In the genomic region with DNA sequence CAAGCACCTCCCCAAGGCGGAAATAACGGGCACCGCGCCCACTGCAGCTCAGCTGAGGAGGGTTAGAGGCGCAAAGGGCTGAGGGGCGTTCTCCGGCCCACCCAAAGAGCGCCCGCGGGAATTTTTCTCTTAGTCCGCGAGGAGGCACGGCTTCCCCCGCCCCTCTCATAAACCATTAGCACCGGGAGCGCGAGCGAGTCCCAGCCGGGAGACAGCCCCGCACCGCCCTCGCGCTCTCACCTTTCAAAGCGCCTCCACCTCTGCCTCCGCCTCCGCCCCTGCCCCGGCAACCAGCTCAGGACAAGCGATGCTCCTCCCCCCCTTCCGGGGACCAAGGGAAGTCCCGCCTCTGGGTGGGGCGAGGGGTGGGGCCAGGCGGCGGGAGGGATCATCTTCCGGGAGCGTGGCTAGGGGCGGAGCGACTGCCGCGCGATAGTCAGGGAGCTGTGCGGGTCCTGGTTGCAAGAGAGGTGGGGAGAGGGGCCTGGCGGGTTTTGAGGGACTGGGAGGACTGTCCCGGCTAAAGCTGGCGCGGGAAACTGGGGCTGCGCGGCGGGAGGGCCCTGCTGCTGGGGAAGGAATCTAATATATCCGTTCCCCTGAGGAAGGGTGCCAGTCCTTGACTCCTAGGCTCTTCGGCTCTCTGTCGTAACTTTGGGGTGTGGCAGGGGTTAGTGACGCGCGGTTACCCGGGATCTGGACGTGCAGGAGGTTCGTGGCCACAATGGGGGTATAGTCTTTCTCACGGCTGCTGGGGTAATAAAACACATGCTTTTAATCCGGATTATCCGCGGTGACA, we compare ENCODE assay signal across 1 cellular context.
TF ChIP-seq lines count a peak whose summit lies in the region.

A gene (minus strand): TSS at position 309 of the 799 bp plus-strand sequence. CDS start 5,165 bp downstream, outside the sequence.
A gene (plus strand): TSS at position 410 of the 799 bp plus-strand sequence. CDS start 637 bp downstream, outside the sequence.

TF ChIP-seq in GM12878, 131 proteins besides CTCF, POLR2A, EP300 and RAD21 (continued from another document and continues in another):
- TF ChIP-seq, protein P1, sequence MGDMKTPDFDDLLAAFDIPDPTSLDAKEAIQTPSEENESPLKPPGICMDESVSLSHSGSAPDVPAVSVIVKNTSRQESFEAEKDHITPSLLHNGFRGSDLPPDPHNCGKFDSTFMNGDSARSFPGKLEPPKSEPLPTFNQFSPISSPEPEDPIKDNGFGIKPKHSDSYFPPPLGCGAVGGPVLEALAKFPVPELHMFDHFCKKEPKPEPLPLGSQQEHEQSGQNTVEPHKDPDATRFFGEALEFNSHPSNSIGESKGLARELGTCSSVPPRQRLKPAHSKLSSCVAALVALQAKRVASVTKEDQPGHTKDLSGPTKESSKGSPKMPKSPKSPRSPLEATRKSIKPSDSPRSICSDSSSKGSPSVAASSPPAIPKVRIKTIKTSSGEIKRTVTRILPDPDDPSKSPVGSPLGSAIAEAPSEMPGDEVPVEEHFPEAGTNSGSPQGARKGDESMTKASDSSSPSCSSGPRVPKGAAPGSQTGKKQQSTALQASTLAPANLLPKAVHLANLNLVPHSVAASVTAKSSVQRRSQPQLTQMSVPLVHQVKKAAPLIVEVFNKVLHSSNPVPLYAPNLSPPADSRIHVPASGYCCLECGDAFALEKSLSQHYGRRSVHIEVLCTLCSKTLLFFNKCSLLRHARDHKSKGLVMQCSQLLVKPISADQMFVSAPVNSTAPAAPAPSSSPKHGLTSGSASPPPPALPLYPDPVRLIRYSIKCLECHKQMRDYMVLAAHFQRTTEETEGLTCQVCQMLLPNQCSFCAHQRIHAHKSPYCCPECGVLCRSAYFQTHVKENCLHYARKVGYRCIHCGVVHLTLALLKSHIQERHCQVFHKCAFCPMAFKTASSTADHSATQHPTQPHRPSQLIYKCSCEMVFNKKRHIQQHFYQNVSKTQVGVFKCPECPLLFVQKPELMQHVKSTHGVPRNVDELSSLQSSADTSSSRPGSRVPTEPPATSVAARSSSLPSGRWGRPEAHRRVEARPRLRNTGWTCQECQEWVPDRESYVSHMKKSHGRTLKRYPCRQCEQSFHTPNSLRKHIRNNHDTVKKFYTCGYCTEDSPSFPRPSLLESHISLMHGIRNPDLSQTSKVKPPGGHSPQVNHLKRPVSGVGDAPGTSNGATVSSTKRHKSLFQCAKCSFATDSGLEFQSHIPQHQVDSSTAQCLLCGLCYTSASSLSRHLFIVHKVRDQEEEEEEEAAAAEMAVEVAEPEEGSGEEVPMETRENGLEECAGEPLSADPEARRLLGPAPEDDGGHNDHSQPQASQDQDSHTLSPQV (IDR thresholded peaks at IDR 0.05) = no peak
- TF ChIP-seq SREBF2 (IDR thresholded peaks at IDR 0.05; ENCODE audit: low read length) = no peak
- no peak; the same call in none of the 2 replicates for TF ChIP-seq SMAD5 (IDR thresholded peaks at IDR 0.05; ENCODE audit: low read depth)
- TF ChIP-seq SMARCA5 (IDR thresholded peaks at IDR 0.05) = peak; percentile 36; the same call in 1 of the 2 replicates
- TF ChIP-seq ATF7 (IDR thresholded peaks at IDR 0.05; ENCODE audit: low read depth) = no peak; the same call in none of the 2 replicates
- peak; percentile 66 for TF ChIP-seq GATAD2B (conservative IDR thresholded peaks at IDR 0.05; ENCODE audit: low read depth)
- TF ChIP-seq PML (IDR thresholded peaks at IDR 0.05; ENCODE audit: low read length) = peak; percentile 86
- TF ChIP-seq ETV6 (conservative IDR thresholded peaks at IDR 0.05 in 1 of 2, IDR thresholded peaks at IDR 0.05 in 1 of 2; ENCODE audit: borderline replicate concordance in 1 of 2, low read depth in 1 of 2) = no peak
- TF ChIP-seq ESRRA (IDR thresholded peaks at IDR 0.05; ENCODE audit: low read length) = no peak
- TF ChIP-seq HCFC1 (IDR thresholded peaks at IDR 0.05; ENCODE audit: low read length) = no peak
- TF ChIP-seq POU2F2 (IDR thresholded peaks at IDR 0.05; ENCODE audit: borderline replicate concordance, low read depth, low read length) = no peak; the same call in 2 of the 3 replicates
- 0 out of 2 replicates have a peak, but pooled peaks have one; percentile 41 for TF ChIP-seq BACH1 (IDR thresholded peaks at IDR 0.05; ENCODE audit: borderline replicate concordance)
- TF ChIP-seq, protein P2, sequence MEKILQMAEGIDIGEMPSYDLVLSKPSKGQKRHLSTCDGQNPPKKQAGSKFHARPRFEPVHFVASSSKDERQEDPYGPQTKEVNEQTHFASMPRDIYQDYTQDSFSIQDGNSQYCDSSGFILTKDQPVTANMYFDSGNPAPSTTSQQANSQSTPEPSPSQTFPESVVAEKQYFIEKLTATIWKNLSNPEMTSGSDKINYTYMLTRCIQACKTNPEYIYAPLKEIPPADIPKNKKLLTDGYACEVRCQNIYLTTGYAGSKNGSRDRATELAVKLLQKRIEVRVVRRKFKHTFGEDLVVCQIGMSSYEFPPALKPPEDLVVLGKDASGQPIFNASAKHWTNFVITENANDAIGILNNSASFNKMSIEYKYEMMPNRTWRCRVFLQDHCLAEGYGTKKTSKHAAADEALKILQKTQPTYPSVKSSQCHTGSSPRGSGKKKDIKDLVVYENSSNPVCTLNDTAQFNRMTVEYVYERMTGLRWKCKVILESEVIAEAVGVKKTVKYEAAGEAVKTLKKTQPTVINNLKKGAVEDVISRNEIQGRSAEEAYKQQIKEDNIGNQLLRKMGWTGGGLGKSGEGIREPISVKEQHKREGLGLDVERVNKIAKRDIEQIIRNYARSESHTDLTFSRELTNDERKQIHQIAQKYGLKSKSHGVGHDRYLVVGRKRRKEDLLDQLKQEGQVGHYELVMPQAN (conservative IDR thresholded peaks at IDR 0.05) = peak; percentile 92
- TF ChIP-seq MXI1 (IDR thresholded peaks at IDR 0.05; ENCODE audit: low read depth, low read length) = peak; percentile 78
- TF ChIP-seq, protein P3, sequence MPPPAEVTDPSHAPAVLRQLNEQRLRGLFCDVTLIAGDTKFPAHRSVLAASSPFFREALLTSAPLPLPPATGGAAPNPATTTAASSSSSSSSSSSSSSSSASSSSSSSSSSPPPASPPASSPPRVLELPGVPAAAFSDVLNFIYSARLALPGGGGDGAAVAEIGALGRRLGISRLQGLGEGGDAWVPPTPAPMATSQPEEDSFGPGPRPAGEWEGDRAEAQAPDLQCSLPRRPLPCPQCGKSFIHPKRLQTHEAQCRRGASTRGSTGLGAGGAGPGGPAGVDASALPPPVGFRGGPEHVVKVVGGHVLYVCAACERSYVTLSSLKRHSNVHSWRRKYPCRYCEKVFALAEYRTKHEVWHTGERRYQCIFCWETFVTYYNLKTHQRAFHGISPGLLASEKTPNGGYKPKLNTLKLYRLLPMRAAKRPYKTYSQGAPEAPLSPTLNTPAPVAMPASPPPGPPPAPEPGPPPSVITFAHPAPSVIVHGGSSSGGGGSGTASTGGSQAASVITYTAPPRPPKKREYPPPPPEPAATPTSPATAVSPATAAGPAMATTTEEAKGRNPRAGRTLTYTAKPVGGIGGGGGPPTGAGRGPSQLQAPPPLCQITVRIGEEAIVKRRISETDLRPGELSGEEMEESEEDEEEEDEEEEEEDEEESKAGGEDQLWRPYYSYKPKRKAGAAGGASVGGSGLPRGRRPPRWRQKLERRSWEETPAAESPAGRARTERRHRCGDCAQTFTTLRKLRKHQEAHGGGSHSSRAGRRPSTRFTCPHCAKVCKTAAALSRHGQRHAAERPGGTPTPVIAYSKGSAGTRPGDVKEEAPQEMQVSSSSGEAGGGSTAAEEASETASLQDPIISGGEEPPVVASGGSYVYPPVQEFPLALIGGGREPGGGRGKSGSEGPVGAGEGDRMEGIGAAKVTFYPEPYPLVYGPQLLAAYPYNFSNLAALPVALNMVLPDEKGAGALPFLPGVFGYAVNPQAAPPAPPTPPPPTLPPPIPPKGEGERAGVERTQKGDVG (CRISPR knock-in tag; IDR thresholded peaks at IDR 0.05) = no peak
- no peak for TF ChIP-seq FOS (IDR thresholded peaks at IDR 0.05; ENCODE audit: borderline replicate concordance, extremely low read depth, insufficient read length)
- TF ChIP-seq, protein P4, sequence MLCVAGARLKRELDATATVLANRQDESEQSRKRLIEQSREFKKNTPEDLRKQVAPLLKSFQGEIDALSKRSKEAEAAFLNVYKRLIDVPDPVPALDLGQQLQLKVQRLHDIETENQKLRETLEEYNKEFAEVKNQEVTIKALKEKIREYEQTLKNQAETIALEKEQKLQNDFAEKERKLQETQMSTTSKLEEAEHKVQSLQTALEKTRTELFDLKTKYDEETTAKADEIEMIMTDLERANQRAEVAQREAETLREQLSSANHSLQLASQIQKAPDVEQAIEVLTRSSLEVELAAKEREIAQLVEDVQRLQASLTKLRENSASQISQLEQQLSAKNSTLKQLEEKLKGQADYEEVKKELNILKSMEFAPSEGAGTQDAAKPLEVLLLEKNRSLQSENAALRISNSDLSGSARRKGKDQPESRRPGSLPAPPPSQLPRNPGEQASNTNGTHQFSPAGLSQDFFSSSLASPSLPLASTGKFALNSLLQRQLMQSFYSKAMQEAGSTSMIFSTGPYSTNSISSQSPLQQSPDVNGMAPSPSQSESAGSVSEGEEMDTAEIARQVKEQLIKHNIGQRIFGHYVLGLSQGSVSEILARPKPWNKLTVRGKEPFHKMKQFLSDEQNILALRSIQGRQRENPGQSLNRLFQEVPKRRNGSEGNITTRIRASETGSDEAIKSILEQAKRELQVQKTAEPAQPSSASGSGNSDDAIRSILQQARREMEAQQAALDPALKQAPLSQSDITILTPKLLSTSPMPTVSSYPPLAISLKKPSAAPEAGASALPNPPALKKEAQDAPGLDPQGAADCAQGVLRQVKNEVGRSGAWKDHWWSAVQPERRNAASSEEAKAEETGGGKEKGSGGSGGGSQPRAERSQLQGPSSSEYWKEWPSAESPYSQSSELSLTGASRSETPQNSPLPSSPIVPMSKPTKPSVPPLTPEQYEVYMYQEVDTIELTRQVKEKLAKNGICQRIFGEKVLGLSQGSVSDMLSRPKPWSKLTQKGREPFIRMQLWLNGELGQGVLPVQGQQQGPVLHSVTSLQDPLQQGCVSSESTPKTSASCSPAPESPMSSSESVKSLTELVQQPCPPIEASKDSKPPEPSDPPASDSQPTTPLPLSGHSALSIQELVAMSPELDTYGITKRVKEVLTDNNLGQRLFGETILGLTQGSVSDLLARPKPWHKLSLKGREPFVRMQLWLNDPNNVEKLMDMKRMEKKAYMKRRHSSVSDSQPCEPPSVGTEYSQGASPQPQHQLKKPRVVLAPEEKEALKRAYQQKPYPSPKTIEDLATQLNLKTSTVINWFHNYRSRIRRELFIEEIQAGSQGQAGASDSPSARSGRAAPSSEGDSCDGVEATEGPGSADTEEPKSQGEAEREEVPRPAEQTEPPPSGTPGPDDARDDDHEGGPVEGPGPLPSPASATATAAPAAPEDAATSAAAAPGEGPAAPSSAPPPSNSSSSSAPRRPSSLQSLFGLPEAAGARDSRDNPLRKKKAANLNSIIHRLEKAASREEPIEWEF (IDR thresholded peaks at IDR 0.05; ENCODE audit: insufficient replicate concordance, low read depth, low read length) = no peak
- TF ChIP-seq, protein P5, sequence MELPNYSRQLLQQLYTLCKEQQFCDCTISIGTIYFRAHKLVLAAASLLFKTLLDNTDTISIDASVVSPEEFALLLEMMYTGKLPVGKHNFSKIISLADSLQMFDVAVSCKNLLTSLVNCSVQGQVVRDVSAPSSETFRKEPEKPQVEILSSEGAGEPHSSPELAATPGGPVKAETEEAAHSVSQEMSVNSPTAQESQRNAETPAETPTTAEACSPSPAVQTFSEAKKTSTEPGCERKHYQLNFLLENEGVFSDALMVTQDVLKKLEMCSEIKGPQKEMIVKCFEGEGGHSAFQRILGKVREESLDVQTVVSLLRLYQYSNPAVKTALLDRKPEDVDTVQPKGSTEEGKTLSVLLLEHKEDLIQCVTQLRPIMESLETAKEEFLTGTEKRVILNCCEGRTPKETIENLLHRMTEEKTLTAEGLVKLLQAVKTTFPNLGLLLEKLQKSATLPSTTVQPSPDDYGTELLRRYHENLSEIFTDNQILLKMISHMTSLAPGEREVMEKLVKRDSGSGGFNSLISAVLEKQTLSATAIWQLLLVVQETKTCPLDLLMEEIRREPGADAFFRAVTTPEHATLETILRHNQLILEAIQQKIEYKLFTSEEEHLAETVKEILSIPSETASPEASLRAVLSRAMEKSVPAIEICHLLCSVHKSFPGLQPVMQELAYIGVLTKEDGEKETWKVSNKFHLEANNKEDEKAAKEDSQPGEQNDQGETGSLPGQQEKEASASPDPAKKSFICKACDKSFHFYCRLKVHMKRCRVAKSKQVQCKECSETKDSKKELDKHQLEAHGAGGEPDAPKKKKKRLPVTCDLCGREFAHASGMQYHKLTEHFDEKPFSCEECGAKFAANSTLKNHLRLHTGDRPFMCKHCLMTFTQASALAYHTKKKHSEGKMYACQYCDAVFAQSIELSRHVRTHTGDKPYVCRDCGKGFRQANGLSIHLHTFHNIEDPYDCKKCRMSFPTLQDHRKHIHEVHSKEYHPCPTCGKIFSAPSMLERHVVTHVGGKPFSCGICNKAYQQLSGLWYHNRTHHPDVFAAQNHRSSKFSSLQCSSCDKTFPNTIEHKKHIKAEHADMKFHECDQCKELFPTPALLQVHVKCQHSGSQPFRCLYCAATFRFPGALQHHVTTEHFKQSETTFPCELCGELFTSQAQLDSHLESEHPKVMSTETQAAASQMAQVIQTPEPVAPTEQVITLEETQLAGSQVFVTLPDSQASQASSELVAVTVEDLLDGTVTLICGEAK (IDR thresholded peaks at IDR 0.05; ENCODE audit: borderline replicate concordance) = peak; percentile 79; the same call in 1 of the 2 replicates
- TF ChIP-seq CREM (IDR thresholded peaks at IDR 0.05; ENCODE audit: low read depth) = peak; percentile 39; the same call in 1 of the 2 replicates
- no peak for TF ChIP-seq NFXL1 (IDR thresholded peaks at IDR 0.05; ENCODE audit: borderline replicate concordance)
- no peak for TF ChIP-seq CEBPB (IDR thresholded peaks at IDR 0.05; ENCODE audit: borderline replicate concordance in 1 of 2, low read depth in 2 of 2, low read length in 2 of 2)
- no peak for TF ChIP-seq SUPT20H (IDR thresholded peaks at IDR 0.05; ENCODE audit: borderline replicate concordance, control insufficient read depth, low read depth, low read length)
- no peak for TF ChIP-seq RELA (IDR thresholded peaks at IDR 0.05; ENCODE audit: borderline replicate concordance, partially characterized antibody)
- TF ChIP-seq, protein P6, sequence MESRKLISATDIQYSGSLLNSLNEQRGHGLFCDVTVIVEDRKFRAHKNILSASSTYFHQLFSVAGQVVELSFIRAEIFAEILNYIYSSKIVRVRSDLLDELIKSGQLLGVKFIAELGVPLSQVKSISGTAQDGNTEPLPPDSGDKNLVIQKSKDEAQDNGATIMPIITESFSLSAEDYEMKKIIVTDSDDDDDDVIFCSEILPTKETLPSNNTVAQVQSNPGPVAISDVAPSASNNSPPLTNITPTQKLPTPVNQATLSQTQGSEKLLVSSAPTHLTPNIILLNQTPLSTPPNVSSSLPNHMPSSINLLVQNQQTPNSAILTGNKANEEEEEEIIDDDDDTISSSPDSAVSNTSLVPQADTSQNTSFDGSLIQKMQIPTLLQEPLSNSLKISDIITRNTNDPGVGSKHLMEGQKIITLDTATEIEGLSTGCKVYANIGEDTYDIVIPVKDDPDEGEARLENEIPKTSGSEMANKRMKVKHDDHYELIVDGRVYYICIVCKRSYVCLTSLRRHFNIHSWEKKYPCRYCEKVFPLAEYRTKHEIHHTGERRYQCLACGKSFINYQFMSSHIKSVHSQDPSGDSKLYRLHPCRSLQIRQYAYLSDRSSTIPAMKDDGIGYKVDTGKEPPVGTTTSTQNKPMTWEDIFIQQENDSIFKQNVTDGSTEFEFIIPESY (IDR thresholded peaks at IDR 0.05) = no peak
- no peak; the same call in 1 of the 2 replicates for TF ChIP-seq ZNF207 (IDR thresholded peaks at IDR 0.05; ENCODE audit: borderline replicate concordance)
- TF ChIP-seq, protein P7, sequence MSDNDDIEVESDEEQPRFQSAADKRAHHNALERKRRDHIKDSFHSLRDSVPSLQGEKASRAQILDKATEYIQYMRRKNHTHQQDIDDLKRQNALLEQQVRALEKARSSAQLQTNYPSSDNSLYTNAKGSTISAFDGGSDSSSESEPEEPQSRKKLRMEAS (IDR thresholded peaks at IDR 0.05; ENCODE audit: low read depth, low read length) = peak; percentile 63
